ENCODE assay signal across 9 cellular contexts in genomic region chr17:67629963-67630320, GRCh38.
DNase-seq lines count a peak whose midpoint lies in the region; ATAC-seq and TF ChIP-seq lines count a peak whose summit lies in the region.
"Had no signal": no experiment of that assay in that cellular context is flagged by ENCODE, and none has a peak within 500 bp of the region (broad histone marks: within the 10 kb centered on the region; RNA-seq: fewer than 3 reads in every experiment).

No MANE protein-coding gene starts in this region.

- POLR2A ChIA-PET in AG04449 (lab: Yijun Ruan, JAX), result no interaction called here

- no peaks in the 10 kb centered on the region for H3K9me3 ChIP-seq in psoas muscle

- DNase-seq in AG04449 (ENCODE audit: low read depth, low spot score), result peak; percentile 26
- peak; percentile 29 for DNase-seq in GM20000 (ENCODE audit: low spot score)
- peak; percentile 2 for DNase-seq in NOMO-1 treated with dmso at 0.1 percent for 144 hours (lab: John Stamatoyannopoulos, UW; ENCODE audit: unreplicated experiment)
- DNase-seq in fibroblast of mammary gland (ENCODE audit: low read depth), result peak; percentile 85
- DNase-seq in psoas muscle, result no peak
- DNase-seq in stimulated activated CD4-positive, alpha-beta T cell treated with anti-CD3 and anti-CD28 coated beads, Interleukin-4, amount 100 ng/mL, for 1 hour, result no peak
- DNase-seq in activated naive CD4-positive, alpha-beta T cell treated with anti-CD3 and anti-CD28 coated beads, Interleukin-2, amount 10 ng/mL, durations not matched to agents 7 days and 5 days, result no peak

- no peak overlapping the region for H3K4me3 Mint-ChIP-seq in activated naive CD4-positive, alpha-beta T cell treated with anti-CD3 and anti-CD28 coated beads, Interleukin-2, amount 10 ng/mL, durations not matched to agents 7 days and 5 days
- H3K4me3 Mint-ChIP-seq: stimulated activated naive CD8-positive, alpha-beta T cell treated with anti-CD3 and anti-CD28 coated beads, Interleukin-15, Interleukin-2, amounts not matched to agents 100 ng/mL and 50 ng/mL, for 24 hours had no signal

- no peaks in the 10 kb centered on the region for H3K4me1 ChIP-seq in psoas muscle

- CTCF ChIA-PET in AG04449 (lab: Yijun Ruan, JAX), result interaction anchor here (0.6 to 5.2 kb wide), 17 partner anchors 10 to 267 kb away, joined by 3 to 164 read pairs (median 5); partner anchors contain the start of gene PITPNC1
- CTCF ChIA-PET in activated naive CD4-positive, alpha-beta T cell treated with anti-CD3 and anti-CD28 coated beads, Interleukin-2, amount 10 ng/mL, durations not matched to agents 7 days and 5 days (lab: Charles Lee), result interaction anchor here (0.6 to 1.5 kb wide), 5 partner anchors 15 to 255 kb away, joined by 3 to 12 read pairs (median 4); no protein-coding TSS in a partner anchor

- peaks cover 4 to 6% of the 10 kb centered on the region in 2 donors for H3K36me3 ChIP-seq in psoas muscle (ENCODE audit: insufficient read depth in 1 of 2, low read depth in 1 of 2)

- ATAC-seq in psoas muscle, result peak in 1 of 4 donors; percentile 62
- ATAC-seq in HG03469 (IDR thresholded peaks at IDR 0.05; ENCODE audit: unreplicated experiment), result no peak

- WGBS in psoas muscle, 3 donors, result 10 to 14% (median 14%) methylated on average over 4 of the region's 4 CpGs

- intact Hi-C loops in psoas muscle (cut with DNase I), result loop anchor here in 1 of 2 donors (5.0 kb wide), 1 partner anchor 253 kb away; the partner anchor contains the start of gene PITPNC1

- TF ChIP-seq CTCF in AG04449 (IDR thresholded peaks at IDR 0.05; ENCODE audit: insufficient read depth, low read length, missing control alignments) (peak; percentile 59), GM20000 (IDR thresholded peaks at IDR 0.05; ENCODE audit: extremely low read depth, missing control alignments) (peak; percentile 35), fibroblast of mammary gland (conservative IDR thresholded peaks at IDR 0.05; ENCODE audit: control insufficient read depth, insufficient read depth, low read depth, low read length) (peak; percentile 72), psoas muscle (IDR thresholded peaks at IDR 0.05) (peak; percentile 40)

- H3K36me3 Mint-ChIP-seq in activated naive CD4-positive, alpha-beta T cell treated with anti-CD3 and anti-CD28 coated beads, Interleukin-2, amount 10 ng/mL, durations not matched to agents 7 days and 5 days, result peaks cover 10% of the 10 kb centered on the region

- H3K27ac ChIP-seq in psoas muscle, result no peak overlapping the region

- H3K27ac Mint-ChIP-seq in activated naive CD4-positive, alpha-beta T cell treated with anti-CD3 and anti-CD28 coated beads, Interleukin-2, amount 10 ng/mL, durations not matched to agents 7 days and 5 days, result no peak overlapping the region
- H3K27ac Mint-ChIP-seq: stimulated activated naive CD8-positive, alpha-beta T cell treated with anti-CD3 and anti-CD28 coated beads, Interleukin-15, Interleukin-2, amounts not matched to agents 100 ng/mL and 50 ng/mL, for 24 hours had no signal

- H3K4me3 ChIP-seq in AG04449 (ENCODE audit: low read depth, low read length), result no peak overlapping the region
- H3K4me3 ChIP-seq in fibroblast of mammary gland (ENCODE audit: control insufficient read depth, low read depth, low read length), result no peak overlapping the region
- H3K4me3 ChIP-seq in psoas muscle, result no peak overlapping the region

- H3K4me1 Mint-ChIP-seq in activated naive CD4-positive, alpha-beta T cell treated with anti-CD3 and anti-CD28 coated beads, Interleukin-2, amount 10 ng/mL, durations not matched to agents 7 days and 5 days, result no peaks in the 10 kb centered on the region

- no peaks in the 10 kb centered on the region for H3K9me3 Mint-ChIP-seq in activated naive CD4-positive, alpha-beta T cell treated with anti-CD3 and anti-CD28 coated beads, Interleukin-2, amount 10 ng/mL, durations not matched to agents 7 days and 5 days
- H3K9me3 Mint-ChIP-seq: stimulated activated naive CD8-positive, alpha-beta T cell treated with anti-CD3 and anti-CD28 coated beads, Interleukin-15, Interleukin-2, amounts not matched to agents 100 ng/mL and 50 ng/mL, for 24 hours had no signal

- H3K27me3 ChIP-seq in psoas muscle (ENCODE audit: insufficient read depth in 3 of 3, low read length in 2 of 3), result no peaks in the 10 kb centered on the region

- no peaks in the 10 kb centered on the region for H3K27me3 Mint-ChIP-seq in activated naive CD4-positive, alpha-beta T cell treated with anti-CD3 and anti-CD28 coated beads, Interleukin-2, amount 10 ng/mL, durations not matched to agents 7 days and 5 days
- H3K27me3 Mint-ChIP-seq: stimulated activated naive CD8-positive, alpha-beta T cell treated with anti-CD3 and anti-CD28 coated beads, Interleukin-15, Interleukin-2, amounts not matched to agents 100 ng/mL and 50 ng/mL, for 24 hours had no signal

Comparison
In these comparisons a context has a peak if more than half of its experiments do, and no peak if none do; other contexts are left out.
1. DNase-seq: peak in AG04449 (single experiment), GM20000 (single experiment), NOMO-1 treated with dmso at 0.1 percent for 144 hours (single experiment) and fibroblast of mammary gland (single experiment); none in psoas muscle (0 of 2), stimulated activated CD4-positive, alpha-beta T cell treated with anti-CD3 and anti-CD28 coated beads, Interleukin-4, amount 100 ng/mL, for 1 hour (single experiment) and activated naive CD4-positive, alpha-beta T cell treated with anti-CD3 and anti-CD28 coated beads, Interleukin-2, amount 10 ng/mL, durations not matched to agents 7 days and 5 days (single experiment).
2. Peak in every context shown above with its lines, with median percentiles within 50 percentile points of each other: CTCF ChIP-seq.